Comparison of ENCODE assay signal across 1 cellular context in genomic region chr14:23669441-23669840, GRCh38.
TF ChIP-seq lines count a peak whose summit lies in the region.

No MANE protein-coding gene starts in this region.

TF ChIP-seq in GM23338, 12 proteins besides CTCF, POLR2A, EP300 and RAD21:
- TF ChIP-seq ZNF331 (CRISPR knock-in tag; IDR thresholded peaks at IDR 0.05; ENCODE audit: low read depth) (no peak), CREB1 (CRISPR knock-in tag; IDR thresholded peaks at IDR 0.05; ENCODE audit: low read depth) (no peak), STAT1 (IDR thresholded peaks at IDR 0.05; ENCODE audit: unreplicated experiment) (no peak), EZH2phosphoT487 (IDR thresholded peaks at IDR 0.05; ENCODE audit: unreplicated experiment) (no peak), JUNB (IDR thresholded peaks at IDR 0.05; ENCODE audit: unreplicated experiment) (no peak), ZNF462 (CRISPR knock-in tag; IDR thresholded peaks at IDR 0.05) (no peak), ETS1 (IDR thresholded peaks at IDR 0.05) (no peak), REST (IDR thresholded peaks at IDR 0.05; ENCODE audit: unreplicated experiment) (no peak), POLR2AphosphoS5 (IDR thresholded peaks at IDR 0.05; ENCODE audit: low read depth) (no peak), ZNF114 (CRISPR knock-in tag; IDR thresholded peaks at IDR 0.05) (no peak), EZH2 (IDR thresholded peaks at IDR 0.05; ENCODE audit: low read depth, unreplicated experiment) (no peak), NANOG (IDR thresholded peaks at IDR 0.05; ENCODE audit: borderline replicate concordance) (no peak)
